In the genomic region with DNA sequence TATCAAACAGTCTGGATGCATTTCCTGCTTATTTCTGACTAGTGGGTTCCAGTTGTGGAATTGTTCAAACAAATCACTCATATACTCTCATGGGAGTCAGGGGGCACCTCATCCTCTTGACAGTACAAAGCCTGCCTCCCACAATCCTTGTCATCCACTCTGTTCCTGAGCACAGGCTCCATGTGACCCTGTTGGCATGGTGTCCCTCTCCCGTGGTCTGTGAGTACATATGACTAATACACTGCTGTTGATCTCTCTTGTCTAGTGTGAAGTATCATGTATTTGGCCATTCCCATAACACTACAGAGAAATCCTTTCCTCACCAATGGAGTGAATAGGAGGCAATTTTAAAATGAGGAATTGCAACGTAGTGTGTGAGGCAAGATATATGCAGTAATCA, we compare ENCODE assay signal across 11 cellular contexts.
DNase-seq lines count a peak whose midpoint lies in the region; ATAC-seq and TF ChIP-seq lines count a peak whose summit lies in the region.
"Had no signal": no experiment of that assay in that cellular context is flagged by ENCODE, and none has a peak within 500 bp of the region (broad histone marks: within the 10 kb centered on the region; RNA-seq: fewer than 3 reads in every experiment).

No MANE protein-coding gene starts in this region.

- intact Hi-C loops in activated CD4-positive, alpha-beta T cell treated with anti-CD3 and anti-CD28 coated beads, Interleukin-2, amount 10 ng/mL, durations not matched to agents 24 days and 14 days (cut with micrococcal nuclease), result no loop called here
- intact Hi-C loops in activated CD4-positive, alpha-beta T cell treated with anti-CD3 and anti-CD28 coated beads for 36 hours (cut with DNase I, micrococcal nuclease), result no loop called here
- intact Hi-C loops in left lung (cut with DNase I), result no loop called here

- H3K9me3 ChIP-seq in left lung, result no peaks in the 10 kb centered on the region

- POLR2A ChIA-PET in activated CD4-positive, alpha-beta T cell treated with anti-CD3 and anti-CD28 coated beads for 36 hours (lab: Charles Lee), result no interaction called here

- H3K27me3 ChIP-seq in left lung, result no peaks in the 10 kb centered on the region

- no peaks in the 10 kb centered on the region for H3K36me3 Mint-ChIP-seq in activated CD4-positive, alpha-beta T cell treated with anti-CD3 and anti-CD28 coated beads, Interleukin-2, amount 10 ng/mL, durations not matched to agents 24 days and 14 days (ENCODE audit: low read depth)
- no peaks in the 10 kb centered on the region for H3K36me3 Mint-ChIP-seq in activated CD4-positive, alpha-beta T cell treated with anti-CD3 and anti-CD28 coated beads for 36 hours (ENCODE audit: low read depth)
- H3K36me3 Mint-ChIP-seq in immature natural killer cell, result no peaks in the 10 kb centered on the region

- no peak for ATAC-seq in activated CD4-positive, alpha-beta T cell treated with anti-CD3 and anti-CD28 coated beads for 36 hours
- peak; percentile 86 for ATAC-seq in left lung
- no peak for ATAC-seq in GM18502 (IDR thresholded peaks at IDR 0.05; ENCODE audit: poor library complexity, unreplicated experiment)
- ATAC-seq: stimulated activated naive CD8-positive, alpha-beta T cell treated with anti-CD3 and anti-CD28 coated beads, Interleukin-15, Interleukin-2, amounts not matched to agents 100 U/mL and 50 U/mL, for 24 hours had no signal

- H3K27ac Mint-ChIP-seq in activated CD4-positive, alpha-beta T cell treated with anti-CD3 and anti-CD28 coated beads, Interleukin-2, amount 10 ng/mL, durations not matched to agents 24 days and 14 days, result no peak overlapping the region
- H3K27ac Mint-ChIP-seq in activated CD4-positive, alpha-beta T cell treated with anti-CD3 and anti-CD28 coated beads for 36 hours, result no peak overlapping the region
- H3K27ac Mint-ChIP-seq in immature natural killer cell, result no peak overlapping the region
- H3K27ac Mint-ChIP-seq: activated naive CD4-positive, alpha-beta T cell treated with anti-CD3 and anti-CD28 coated beads for 36 hours had no signal

- no peak for TF ChIP-seq CTCF in left lung (IDR thresholded peaks at IDR 0.05)

- peak; percentile 21 for DNase-seq in activated CD4-positive, alpha-beta T cell treated with anti-CD3 and anti-CD28 coated beads, Interleukin-2, amount 10 ng/mL, durations not matched to agents 24 days and 14 days
- no peak for DNase-seq in activated CD4-positive, alpha-beta T cell treated with anti-CD3 and anti-CD28 coated beads for 36 hours
- peak; percentile 52 for DNase-seq in dedifferentiated amniotic fluid mesenchymal stem cell (ENCODE audit: extremely low spot score)
- DNase-seq in left lung, result peak in 1 of 2 donors; percentile 81
- no peak for DNase-seq in activated gamma-delta T cell treated with Interleukin-2 at 50 U/mL for 16 hours
- no peak for DNase-seq in immature natural killer cell
- no peak for DNase-seq in GDM1 (lab: John Stamatoyannopoulos, UW)
- DNase-seq: activated naive CD4-positive, alpha-beta T cell treated with anti-CD3 and anti-CD28 coated beads for 36 hours; NCI-H2227 treated with DMSO at 0.1 percent for 48 hours; stimulated activated naive CD8-positive, alpha-beta T cell treated with anti-CD3 and anti-CD28 coated beads, Interleukin-15, Interleukin-2, amounts not matched to agents 100 U/mL and 50 U/mL, for 24 hours had no signal

- CTCF ChIA-PET in activated CD4-positive, alpha-beta T cell treated with anti-CD3 and anti-CD28 coated beads for 36 hours (lab: Charles Lee), result no interaction called here

- peaks cover 3% of the 10 kb centered on the region for H3K4me1 Mint-ChIP-seq in activated CD4-positive, alpha-beta T cell treated with anti-CD3 and anti-CD28 coated beads, Interleukin-2, amount 10 ng/mL, durations not matched to agents 24 days and 14 days
- H3K4me1 Mint-ChIP-seq in activated CD4-positive, alpha-beta T cell treated with anti-CD3 and anti-CD28 coated beads for 36 hours, result peaks cover 4% of the 10 kb centered on the region
- H3K4me1 Mint-ChIP-seq in immature natural killer cell, result no peaks in the 10 kb centered on the region

- peaks cover 2% of the 10 kb centered on the region for H3K27me3 Mint-ChIP-seq in activated CD4-positive, alpha-beta T cell treated with anti-CD3 and anti-CD28 coated beads, Interleukin-2, amount 10 ng/mL, durations not matched to agents 24 days and 14 days
- peaks cover 7% of the 10 kb centered on the region for H3K27me3 Mint-ChIP-seq in activated CD4-positive, alpha-beta T cell treated with anti-CD3 and anti-CD28 coated beads for 36 hours
- peaks cover 0 to 4% (median 0%) of the 10 kb centered on the region in 3 donors for H3K27me3 Mint-ChIP-seq in immature natural killer cell (ENCODE audit: low read depth in 3 of 3)

- peak overlapping the region in 1 of 2 donors; percentile 16 for H3K27ac ChIP-seq in left lung

- H3K4me3 ChIP-seq in left lung, result no peak overlapping the region

- peaks cover 8 to 18% of the 10 kb centered on the region in 2 donors for H3K4me1 ChIP-seq in left lung

- no peaks in the 10 kb centered on the region for H3K9me3 Mint-ChIP-seq in activated CD4-positive, alpha-beta T cell treated with anti-CD3 and anti-CD28 coated beads, Interleukin-2, amount 10 ng/mL, durations not matched to agents 24 days and 14 days
- no peaks in the 10 kb centered on the region for H3K9me3 Mint-ChIP-seq in activated CD4-positive, alpha-beta T cell treated with anti-CD3 and anti-CD28 coated beads for 36 hours (ENCODE audit: low read depth)
- peaks cover 0 to 8% (median 2%) of the 10 kb centered on the region in 6 donors for H3K9me3 Mint-ChIP-seq in immature natural killer cell
- H3K9me3 Mint-ChIP-seq: activated naive CD4-positive, alpha-beta T cell treated with anti-CD3 and anti-CD28 coated beads for 36 hours had no signal

- H3K4me3 Mint-ChIP-seq in activated CD4-positive, alpha-beta T cell treated with anti-CD3 and anti-CD28 coated beads, Interleukin-2, amount 10 ng/mL, durations not matched to agents 24 days and 14 days, result no peak overlapping the region
- no peak overlapping the region for H3K4me3 Mint-ChIP-seq in activated CD4-positive, alpha-beta T cell treated with anti-CD3 and anti-CD28 coated beads for 36 hours
- no peak overlapping the region for H3K4me3 Mint-ChIP-seq in immature natural killer cell
- H3K4me3 Mint-ChIP-seq: activated naive CD4-positive, alpha-beta T cell treated with anti-CD3 and anti-CD28 coated beads for 36 hours had no signal

- no peaks in the 10 kb centered on the region for H3K36me3 ChIP-seq in left lung

Comparison
In these comparisons a context has a peak if more than half of its experiments do, and no peak if none do; other contexts are left out.
1. DNase-seq: peak in activated CD4-positive, alpha-beta T cell treated with anti-CD3 and anti-CD28 coated beads, Interleukin-2, amount 10 ng/mL, durations not matched to agents 24 days and 14 days (single experiment) and dedifferentiated amniotic fluid mesenchymal stem cell (single experiment); none in activated CD4-positive, alpha-beta T cell treated with anti-CD3 and anti-CD28 coated beads for 36 hours (single experiment), activated gamma-delta T cell treated with Interleukin-2 at 50 U/mL for 16 hours (single experiment), immature natural killer cell (0 of 3) and GDM1 (single experiment).